ENCODE assay signal across 25 cellular contexts in the genomic region with DNA sequence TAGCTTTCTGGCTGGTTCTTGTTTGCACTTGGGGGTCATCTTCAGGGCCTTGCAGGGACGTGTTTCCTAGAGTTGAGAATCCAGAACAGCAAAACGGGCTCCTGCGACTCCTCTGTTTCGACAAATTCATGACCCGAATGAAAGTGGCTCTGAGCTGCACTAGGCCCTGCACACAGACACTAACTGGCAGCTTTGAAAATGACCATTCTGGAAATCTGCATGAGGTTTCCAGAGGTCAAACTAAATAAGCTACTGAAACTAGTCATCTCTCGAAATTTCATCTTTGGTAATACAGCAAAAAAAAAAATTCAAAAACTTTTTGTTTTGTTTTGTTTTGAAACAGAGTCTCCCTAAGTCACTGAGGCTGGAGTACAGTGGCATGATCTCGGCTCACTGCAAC. TPM values are rescaled to one million over a fixed set of nuclear protein-coding genes. Genes with fewer than 3 reads are reported as not detected.
DNase-seq lines count a peak whose midpoint lies in the region; ATAC-seq and TF ChIP-seq lines count a peak whose summit lies in the region.
"Had no signal": no experiment of that assay in that cellular context is flagged by ENCODE, and none has a peak within 500 bp of the region (broad histone marks: within the 10 kb centered on the region; RNA-seq: fewer than 3 reads in every experiment).

No MANE protein-coding gene starts in this region.

- 0 out of 2 replicates have a peak overlapping the region, but pooled peaks have one; percentile 35 for H2AFZ ChIP-seq in Loucy (ENCODE audit: low read length)
- H2AFZ ChIP-seq in mesenchymal stem cell (ENCODE audit: low read depth, low read length) = no peak overlapping the region

- H3K36me3 Mint-ChIP-seq in brain (no peaks in the 10 kb centered on the region), T-helper 17 cell (ENCODE audit: low read depth) (peaks cover 2% of the 10 kb centered on the region)
- H3K36me3 Mint-ChIP-seq: IgD-negative memory B cell had no signal

- no peak for ATAC-seq in T-helper 17 cell

- H3K4me1 Mint-ChIP-seq in brain (peaks cover 60% of the 10 kb centered on the region), T-helper 17 cell (peaks cover 2% of the 10 kb centered on the region)

- no peaks in the 10 kb centered on the region for H3K79me2 ChIP-seq in Loucy (ENCODE audit: insufficient read depth, low read length)

- no peak overlapping the region for H3K27ac ChIP-seq in mesenchymal stem cell (ENCODE audit: low read length, poor library complexity, severe bottlenecking)
- H3K27ac ChIP-seq: BLaER1 had no signal

- no peak for TF ChIP-seq CTCF in Loucy (conservative IDR thresholded peaks at IDR 0.05; ENCODE audit: low read length)
- TF ChIP-seq CTCF in brain (conservative IDR thresholded peaks at IDR 0.05) = no peak

- no peak overlapping the region for H2BK5ac ChIP-seq in mesenchymal stem cell (ENCODE audit: low read depth, low read length, poor library complexity, severe bottlenecking)

- DNase-seq in midbrain (lab: John Stamatoyannopoulos, UW) = peak; percentile 10
- no peak for DNase-seq in T-helper 17 cell
- DNase-seq in NCI-H2171 treated with DMSO at 0.1 percent for 48 hours (lab: John Stamatoyannopoulos, UW) = no peak
- no peak for DNase-seq in mesenchymal stem cell
- DNase-seq in NCI-H2029 treated with DMSO at 0.1 percent for 48 hours (lab: John Stamatoyannopoulos, UW) = no peak
- DNase-seq: CD4-positive, alpha-beta T cell; COR-L47; DMS 273 treated with DMSO at 0.1 percent for 48 hours; DMS79 treated with DMSO at 0.1 percent for 48 hours; H7; Karpas-422; NCI-H1092; NCI-H1436; NCI-H187 treated with DMSO at 0.1 percent for 48 hours; NCI-H2227 treated with DMSO at 0.1 percent for 48 hours; NCI-H510A treated with DMSO at 0.1 percent for 48 hours; NCI-H748 treated with DMSO at 0.1 percent for 48 hours; NK-92 treated with Interleukin-12 subunit alpha and Interleukin-12 subunit beta, amount 100 ng/mL, for 24 hours; OCI-M1 had no signal

- H4K8ac ChIP-seq in mesenchymal stem cell (ENCODE audit: low read length) = no peak overlapping the region

- H3K14ac ChIP-seq in mesenchymal stem cell (ENCODE audit: low read length in 2 of 2) = no peak overlapping the region

- no peak overlapping the region for H3K18ac ChIP-seq in mesenchymal stem cell (ENCODE audit: low read depth in 1 of 2, low read length in 2 of 2)

- H3K4me2 ChIP-seq in Loucy (ENCODE audit: low read depth, low read length, poor library complexity, severe bottlenecking) = no peak overlapping the region
- H3K4me2 ChIP-seq in mesenchymal stem cell (ENCODE audit: low read length, poor library complexity, severe bottlenecking) = no peak overlapping the region

- no peaks in the 10 kb centered on the region for H3K4me1 ChIP-seq in Loucy (ENCODE audit: insufficient read depth, low read length, poor library complexity, severe bottlenecking)
- peaks cover 3% of the 10 kb centered on the region for H3K4me1 ChIP-seq in mesenchymal stem cell (ENCODE audit: control insufficient read depth, insufficient read depth, low read depth, low read length)

- H4K91ac ChIP-seq in mesenchymal stem cell (ENCODE audit: low read length) = no peak overlapping the region

- peaks cover 22% of the 10 kb centered on the region for H3K27me3 Mint-ChIP-seq in brain
- H3K27me3 Mint-ChIP-seq in T-helper 17 cell = peaks cover 68% of the 10 kb centered on the region

- H3K4me3 ChIP-seq in Loucy (ENCODE audit: low read length, poor library complexity, severe bottlenecking) (no peak overlapping the region), mesenchymal stem cell (ENCODE audit: insufficient read depth in 1 of 2, low read depth in 1 of 2, low read length in 2 of 2) (no peak overlapping the region)
- H3K4me3 ChIP-seq: BLaER1 had no signal

- no peaks in the 10 kb centered on the region for H4K20me1 ChIP-seq in Loucy (ENCODE audit: insufficient read depth, low read length, poor library complexity, severe bottlenecking)
- H4K20me1 ChIP-seq: BLaER1 had no signal

- no peak overlapping the region for H3K9ac ChIP-seq in Loucy (ENCODE audit: low read depth, low read length, poor library complexity, severe bottlenecking)
- H3K9ac ChIP-seq in mesenchymal stem cell (ENCODE audit: low read length) = no peak overlapping the region
- H3K9ac ChIP-seq: BLaER1 had no signal

- peaks cover 0 to 3% (median 0%) of the 10 kb centered on the region in 5 experiments for H3K9me3 Mint-ChIP-seq in brain
- H3K9me3 Mint-ChIP-seq: CD4-positive, alpha-beta T cell; IgD-negative memory B cell had no signal

- H3K9me3 ChIP-seq in Loucy (ENCODE audit: insufficient read depth, low read depth, low read length) = no peaks in the 10 kb centered on the region
- H3K9me3 ChIP-seq in T-helper 17 cell (ENCODE audit: control insufficient read depth, low read length, poor library complexity, severe bottlenecking) = no peaks in the 10 kb centered on the region
- H3K9me3 ChIP-seq in mesenchymal stem cell (ENCODE audit: control insufficient read depth, low read length) = no peaks in the 10 kb centered on the region
- H3K9me3 ChIP-seq: BLaER1 had no signal

- no peak overlapping the region for H3K4me3 Mint-ChIP-seq in brain
- H3K4me3 Mint-ChIP-seq in T-helper 17 cell = no peak overlapping the region
- H3K4me3 Mint-ChIP-seq: CD4-positive, alpha-beta T cell; IgD-negative memory B cell had no signal

- H3K36me3 ChIP-seq in Loucy (ENCODE audit: insufficient read depth, low read length) (no peaks in the 10 kb centered on the region), mesenchymal stem cell (ENCODE audit: control insufficient read depth in 1 of 2, insufficient read depth in 2 of 2, low read depth in 1 of 2, low read length in 2 of 2) (no peaks in the 10 kb centered on the region)
- H3K36me3 ChIP-seq: BLaER1 had no signal

- H3K27me3 ChIP-seq in Loucy (ENCODE audit: insufficient read depth, low read length, poor library complexity, severe bottlenecking) (no peaks in the 10 kb centered on the region), mesenchymal stem cell (ENCODE audit: control insufficient read depth in 1 of 2, insufficient read depth in 1 of 2, low read length in 2 of 2) (peaks cover 51 to 87% of the 10 kb centered on the region in 2 experiments)
- H3K27me3 ChIP-seq: BLaER1 had no signal

- H2BK12ac ChIP-seq in mesenchymal stem cell (ENCODE audit: low read length in 2 of 2) = no peak overlapping the region

- no peak overlapping the region for H2BK15ac ChIP-seq in mesenchymal stem cell (ENCODE audit: low read depth, poor library complexity, severe bottlenecking)

- no peak overlapping the region for H3K4ac ChIP-seq in mesenchymal stem cell (ENCODE audit: low read depth in 1 of 2, low read length in 2 of 2)

- peak overlapping the region in 4 of 5 experiments; percentile 63 to 96 (median 82) for H3K27ac Mint-ChIP-seq in brain
- no peak overlapping the region for H3K27ac Mint-ChIP-seq in T-helper 17 cell
- H3K27ac Mint-ChIP-seq: CD4-positive, alpha-beta T cell; IgD-negative memory B cell had no signal

- no peak overlapping the region for H3K23ac ChIP-seq in mesenchymal stem cell (ENCODE audit: low read length in 2 of 2)

- WGBS in mesenchymal stem cell = 82% methylated on average over 6 of the region's 7 CpGs

- H3K9me2 ChIP-seq in Loucy (replicated peaks; ENCODE audit: low read depth, low read length) = no peaks in the 10 kb centered on the region

- no peak overlapping the region for H2AK5ac ChIP-seq in mesenchymal stem cell (ENCODE audit: low read length, severe bottlenecking)

- H3K79me1 ChIP-seq in mesenchymal stem cell (replicated peaks; ENCODE audit: low read length, poor library complexity, severe bottlenecking) = no peaks in the 10 kb centered on the region

- no peak overlapping the region for H2BK120ac ChIP-seq in mesenchymal stem cell (ENCODE audit: low read depth, low read length)

- no peaks in the 10 kb centered on the region for H3F3A ChIP-seq in Loucy (ENCODE audit: low read depth)

RNA-seq across cellular contexts. Expression of a gene that starts 15.5 kb away (rescaled TPM):
- polyA plus RNA-seq in brain (ENCODE audit: insufficient read depth, low read depth, low replicate concordance) = 24.9 TPM
- not detected for total RNA-seq in T-helper 17 cell
- polyA plus RNA-seq in mesenchymal stem cell (2013, experiment 1 of 2) = 0.46 TPM
- polyA plus RNA-seq in mesenchymal stem cell (2013, experiment 2 of 2) = 0.37 TPM
- total RNA-seq: CD4-positive, alpha-beta T cell; MCF 10A had no signal
- polyA plus RNA-seq: IgD-negative memory B cell had no signal

RNA-seq across cellular contexts. Expression of a gene that starts 47.7 kb away (rescaled TPM):
- polyA plus RNA-seq in brain (ENCODE audit: insufficient read depth, low read depth, low replicate concordance) = not detected
- not detected for total RNA-seq in T-helper 17 cell
- not detected for polyA plus RNA-seq in mesenchymal stem cell (2013, experiment 1 of 2)
- polyA plus RNA-seq in mesenchymal stem cell (2013, experiment 2 of 2) = not detected
- total RNA-seq: CD4-positive, alpha-beta T cell; H7; MCF 10A; SK-MEL-5 had no signal
- polyA plus RNA-seq: IgD-negative memory B cell had no signal
